In the genomic region with DNA sequence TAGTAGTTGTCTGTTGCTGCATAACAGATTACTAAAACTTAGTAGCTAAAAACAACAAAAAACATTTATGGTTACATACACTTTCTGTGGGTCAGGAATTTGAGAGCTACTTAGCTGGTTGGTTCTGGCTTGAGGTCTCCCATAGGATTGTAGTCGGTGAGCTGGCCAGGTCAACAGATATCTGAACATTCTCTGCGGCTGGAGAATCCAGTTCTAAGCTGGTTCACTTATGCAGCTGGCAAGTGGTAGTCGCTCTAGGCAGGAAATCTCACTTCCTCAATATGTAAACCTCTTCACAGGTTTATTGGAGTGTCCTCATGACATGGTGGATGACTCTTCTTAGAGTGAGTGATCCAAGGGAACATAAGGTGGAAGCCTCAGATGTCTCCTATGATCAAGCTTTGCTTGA, we compare ENCODE assay signal across 8 cellular contexts.
A peak's percentile ranks its signal among the peaks of the same experiment; 100 is the strongest.
DNase-seq lines count a peak whose midpoint lies in the region; ATAC-seq and TF ChIP-seq lines count a peak whose summit lies in the region.

No MANE protein-coding gene starts in this region.

- no peaks in the 10 kb centered on the region for H3K36me3 ChIP-seq in OCI-LY3 (replicated peaks; ENCODE audit: low read depth, low read length)

- peak overlapping the region; percentile 87 for H3K4me2 ChIP-seq in OCI-LY3 (ENCODE audit: low read length)

- peaks cover 90% of the 10 kb centered on the region for H3K4me1 Mint-ChIP-seq in activated CD4-positive, alpha-beta T cell treated with anti-CD3 and anti-CD28 coated beads, Interleukin-2, amount 10 ng/mL, durations not matched to agents 7 days and 5 days

- POLR2A ChIA-PET in activated CD4-positive, alpha-beta T cell treated with anti-CD3 and anti-CD28 coated beads, Interleukin-2, amount 10 ng/mL, durations not matched to agents 7 days and 5 days (lab: Charles Lee): no interaction called here

- no peak for TF ChIP-seq CTCF in OCI-LY3 (IDR thresholded peaks at IDR 0.05; ENCODE audit: low read depth, low read length)

- peak overlapping the region; percentile 53 for H3K4me3 Mint-ChIP-seq in activated CD4-positive, alpha-beta T cell treated with anti-CD3 and anti-CD28 coated beads, Interleukin-2, amount 10 ng/mL, durations not matched to agents 7 days and 5 days

- DNase-seq in activated CD4-positive, alpha-beta T cell treated with anti-CD3 and anti-CD28 coated beads, Interleukin-2, amount 10 ng/mL, durations not matched to agents 7 days and 5 days: no peak
- no peak for DNase-seq in activated CD4-positive, alpha-beta T cell treated with anti-CD3 and anti-CD28 coated beads, Interleukin-2, amount 50 U/mL, for 4 hours
- peak; percentile 63 for DNase-seq in kidney tubule cell (ENCODE audit: low spot score)
- DNase-seq in amniotic stem cell (lab: John Stamatoyannopoulos, UW): no peak
- no peak for DNase-seq in GM03348 (ENCODE audit: low spot score)
- no peak for DNase-seq in NCI-H2196 treated with DMSO at 0.1 percent for 48 hours (lab: John Stamatoyannopoulos, UW; ENCODE audit: unreplicated experiment)

- peaks cover 8% of the 10 kb centered on the region; the same call in 1 of the 2 replicates for H4K20me1 ChIP-seq in OCI-LY3 (ENCODE audit: insufficient read depth, low read length)

- peaks cover 70% of the 10 kb centered on the region for H3K36me3 Mint-ChIP-seq in activated CD4-positive, alpha-beta T cell treated with anti-CD3 and anti-CD28 coated beads, Interleukin-2, amount 10 ng/mL, durations not matched to agents 7 days and 5 days (ENCODE audit: low read depth)

- no peaks in the 10 kb centered on the region for H3K9me3 ChIP-seq in OCI-LY3 (ENCODE audit: insufficient read depth, low read length)

- no peak overlapping the region for H2AFZ ChIP-seq in OCI-LY3 (ENCODE audit: low read depth, low read length)

- H3K4me3 ChIP-seq in OCI-LY3 (ENCODE audit: low read length): peak overlapping the region; percentile 71

- H3K79me2 ChIP-seq in OCI-LY3 (ENCODE audit: low read length): peaks cover 49% of the 10 kb centered on the region

- H3K27me3 Mint-ChIP-seq in activated CD4-positive, alpha-beta T cell treated with anti-CD3 and anti-CD28 coated beads, Interleukin-2, amount 10 ng/mL, durations not matched to agents 7 days and 5 days: no peaks in the 10 kb centered on the region

- H3K9ac ChIP-seq in OCI-LY3 (ENCODE audit: low read length): peak overlapping the region; percentile 64

- peaks cover 75% of the 10 kb centered on the region for H3K4me1 ChIP-seq in OCI-LY3 (ENCODE audit: low read length)

- peak; percentile 92 for ATAC-seq in HG02938 (IDR thresholded peaks at IDR 0.05; ENCODE audit: unreplicated experiment)

- H3K27me3 ChIP-seq in OCI-LY3 (ENCODE audit: low read depth, low read length): no peaks in the 10 kb centered on the region

- H3K27ac Mint-ChIP-seq in activated CD4-positive, alpha-beta T cell treated with anti-CD3 and anti-CD28 coated beads, Interleukin-2, amount 10 ng/mL, durations not matched to agents 7 days and 5 days: peak overlapping the region; percentile 83

- CTCF ChIA-PET in activated CD4-positive, alpha-beta T cell treated with anti-CD3 and anti-CD28 coated beads, Interleukin-2, amount 10 ng/mL, durations not matched to agents 7 days and 5 days (lab: Charles Lee): interaction anchor here (0.6 to 3.6 kb wide), 11 partner anchors 9 to 302 kb away, joined by 3 to 15 read pairs (median 5); a partner anchor contains a TSS

- H3K27ac ChIP-seq in OCI-LY3 (ENCODE audit: low read length): peak overlapping the region; percentile 67

- H3K9me3 Mint-ChIP-seq in activated CD4-positive, alpha-beta T cell treated with anti-CD3 and anti-CD28 coated beads, Interleukin-2, amount 10 ng/mL, durations not matched to agents 7 days and 5 days: peaks cover 14% of the 10 kb centered on the region
